ENCODE assay signal across 23 cellular contexts in the genomic region with DNA sequence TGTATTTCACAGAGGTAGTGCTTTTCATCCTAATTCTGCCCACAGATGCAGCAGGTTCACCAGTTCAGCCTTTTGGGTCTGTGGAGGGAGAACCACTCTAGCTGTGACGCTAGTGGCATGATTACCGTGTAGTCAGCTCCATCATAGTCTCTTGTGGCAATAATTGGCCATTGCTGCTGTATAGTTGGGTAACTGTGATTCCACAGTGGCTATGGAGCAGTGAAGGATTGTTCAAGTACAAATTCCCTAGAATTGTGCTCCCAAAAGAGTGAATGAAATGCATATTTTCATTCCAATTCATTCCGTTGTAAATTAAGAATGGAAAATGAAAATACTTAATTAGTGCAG. TPM values are rescaled to one million over a fixed set of nuclear protein-coding genes. Genes with fewer than 3 reads are reported as not detected.
"Had no signal": no experiment of that assay in that cellular context is flagged by ENCODE, and none has a peak within 500 bp of the region (broad histone marks: within the 10 kb centered on the region; RNA-seq: fewer than 3 reads in every experiment).

No MANE protein-coding gene starts in this region.

- H3K9me3 ChIP-seq: adrenal gland, thyroid gland had no signal

- H3K36me3 ChIP-seq: adrenal gland, thyroid gland had no signal

- DNase-seq: activated CD4-positive, alpha-beta T cell treated with anti-CD3 and anti-CD28 coated beads for 36 hours; activated CD4-positive, alpha-beta T cell treated with anti-CD3 and anti-CD28 coated beads, Interleukin-2, amount 50 U/mL, for 48 hours; activated gamma-delta T cell treated with Interleukin-2 at 50 U/mL for 16 hours; adrenal gland; foreskin keratinocyte; hippocampal formation; kidney; mammary epithelial cell; stimulated activated CD8-positive, alpha-beta memory T cell treated with anti-CD3 and anti-CD28 coated beads, Interleukin-4, amount 100 ng/mL, for 48 hours; stimulated activated naive CD4-positive, alpha-beta T cell; thyroid gland had no signal

- H3K27ac ChIP-seq: adrenal gland, epithelial cell of prostate, foreskin keratinocyte, thyroid gland had no signal

- FAIRE-seq: kidney, TTC549 had no signal

- H3K27me3 ChIP-seq: adrenal gland, thyroid gland had no signal

- H3K4me3 ChIP-seq: adrenal gland, thyroid gland had no signal

- H3K4me1 ChIP-seq: adrenal gland, foreskin keratinocyte, thyroid gland had no signal

- ATAC-seq: activated CD4-positive, alpha-beta T cell treated with anti-CD3 and anti-CD28 coated beads for 36 hours; activated naive CD4-positive, alpha-beta T cell treated with anti-CD3 and anti-CD28 coated beads, Interleukin-2, amount 50 U/mL, for 72 hours; left lobe of liver had no signal

RNA-seq across cellular contexts. Expression of gene TEX26, which starts 0.9 kb away (rescaled TPM):
- total RNA-seq: activated CD4-positive, alpha-beta T cell treated with anti-CD3 and anti-CD28 coated beads for 36 hours; activated naive CD4-positive, alpha-beta T cell treated with anti-CD3 and anti-CD28 coated beads, Interleukin-2, amount 50 U/mL, for 72 hours; activated T-helper 1 cell treated with anti-CD3 and anti-CD28 coated beads, Interleukin-12 subunit alpha, Interleukin-12 subunit beta, Interleukin-2, Interleukin-4 antibody, amounts not matched to agents 30 ng/mL and 10 ng/mL and 1 ng/mL, durations not matched to agents 14 hours and 24 hours and 36 hours; dermis microvascular lymphatic vessel endothelial cell; endodermal cell; foreskin keratinocyte; kidney; left lobe of liver; mammary epithelial cell; mononuclear cell; neural crest cell; osteocyte; pulmonary artery endothelial cell had no signal
- polyA plus RNA-seq: foreskin keratinocyte, mammary epithelial cell, urinary bladder had no signal

RNA-seq across cellular contexts. Expression of gene MEDAG, which starts 27.2 kb away (rescaled TPM):
- total RNA-seq: activated CD4-positive, alpha-beta T cell treated with anti-CD3 and anti-CD28 coated beads for 36 hours; activated naive CD4-positive, alpha-beta T cell treated with anti-CD3 and anti-CD28 coated beads, Interleukin-2, amount 50 U/mL, for 72 hours; activated T-helper 1 cell treated with anti-CD3 and anti-CD28 coated beads, Interleukin-12 subunit alpha, Interleukin-12 subunit beta, Interleukin-2, Interleukin-4 antibody, amounts not matched to agents 30 ng/mL and 10 ng/mL and 1 ng/mL, durations not matched to agents 14 hours and 24 hours and 36 hours; foreskin keratinocyte; mononuclear cell; neural crest cell had no signal
- polyA plus RNA-seq: foreskin keratinocyte had no signal
